8 cellular contexts compared by ENCODE assay signal in genomic region chr2:231781798-231782726, GRCh38. TPM values are rescaled to one million over a fixed set of nuclear protein-coding genes. Genes with fewer than 3 reads are reported as not detected.
DNase-seq lines count a peak whose midpoint lies in the region; ATAC-seq and TF ChIP-seq lines count a peak whose summit lies in the region.

No MANE protein-coding gene starts in this region.

- peak overlapping the region; percentile 98 to 99 (median 99) for H3K27ac Mint-ChIP-seq in brain
- peak overlapping the region; percentile 86 for H3K27ac Mint-ChIP-seq in stimulated activated memory B cell treated with anti-CD40 and anti-IgM and Interleukin-4, amounts not matched to agents 10 μg/mL and 1 μg/mL and 100 μg/mL, for 72 hours

- peaks cover 16% of the 10 kb centered on the region for H3K27me3 Mint-ChIP-seq in brain
- H3K27me3 Mint-ChIP-seq in stimulated activated memory B cell treated with anti-CD40 and anti-IgM and Interleukin-4, amounts not matched to agents 10 μg/mL and 1 μg/mL and 100 μg/mL, for 72 hours = no peaks in the 10 kb centered on the region

- H3K9ac ChIP-seq in NT2/D1 (ENCODE audit: insufficient read length, low read depth) = peak overlapping the region; percentile 75

- H3K9me3 Mint-ChIP-seq in brain = no peaks in the 10 kb centered on the region
- no peaks in the 10 kb centered on the region for H3K9me3 Mint-ChIP-seq in stimulated activated memory B cell treated with anti-CD40 and anti-IgM and Interleukin-4, amounts not matched to agents 10 μg/mL and 1 μg/mL and 100 μg/mL, for 72 hours

- H3K9me3 ChIP-seq in NT2/D1 (ENCODE audit: insufficient read depth, low read length) = no peaks in the 10 kb centered on the region

- H3K4me1 Mint-ChIP-seq in brain = peaks cover 78% of the 10 kb centered on the region
- H3K4me1 Mint-ChIP-seq in stimulated activated memory B cell treated with anti-CD40 and anti-IgM and Interleukin-4, amounts not matched to agents 10 μg/mL and 1 μg/mL and 100 μg/mL, for 72 hours = peaks cover 64% of the 10 kb centered on the region

- peak; percentile 4 for DNase-seq in activated T-cell treated with anti-CD3 and anti-CD28 coated beads for 4 hours
- DNase-seq in activated T-cell treated with anti-CD3 and anti-CD28 coated beads, Interleukin-2, amount 50 U/mL, for 1 hour = no peak
- DNase-seq in NT2/D1 (ENCODE audit: low read depth, low spot score) = no peak
- peak; percentile 77 for DNase-seq in iris pigment epithelial cell (ENCODE audit: low read depth)
- DNase-seq in DMS114 treated with DMSO at 0.1 percent for 48 hours (lab: John Stamatoyannopoulos, UW; ENCODE audit: unreplicated experiment) = no peak
- DNase-seq in posterior vena cava (ENCODE audit: low spot score) = no peak

- intact Hi-C loops in posterior vena cava (cut with DNase I) = no loop called here

- H3K4me1 ChIP-seq in NT2/D1 (ENCODE audit: insufficient read depth, insufficient read length) = peaks cover 2% of the 10 kb centered on the region

- peaks cover 9% of the 10 kb centered on the region for H3K27me3 ChIP-seq in NT2/D1 (ENCODE audit: insufficient read depth, insufficient read length)

- no peaks in the 10 kb centered on the region for H3K36me3 Mint-ChIP-seq in brain
- peaks cover 8% of the 10 kb centered on the region for H3K36me3 Mint-ChIP-seq in stimulated activated memory B cell treated with anti-CD40 and anti-IgM and Interleukin-4, amounts not matched to agents 10 μg/mL and 1 μg/mL and 100 μg/mL, for 72 hours

- ATAC-seq in stimulated activated memory B cell treated with anti-CD40 and anti-IgM and Interleukin-4, amounts not matched to agents 10 μg/mL and 1 μg/mL and 100 μg/mL, for 72 hours = no peak

- no peak for TF ChIP-seq CTCF in brain (conservative IDR thresholded peaks at IDR 0.05)

- peaks cover 9% of the 10 kb centered on the region for H3K36me3 ChIP-seq in NT2/D1 (ENCODE audit: insufficient read depth, insufficient read length, low read length)

- peak overlapping the region; percentile 79 for H3K4me3 ChIP-seq in NT2/D1 (ENCODE audit: insufficient read length, low read depth)

- peak overlapping the region; percentile 92 to 99 (median 97) for H3K4me3 Mint-ChIP-seq in brain
- H3K4me3 Mint-ChIP-seq in stimulated activated memory B cell treated with anti-CD40 and anti-IgM and Interleukin-4, amounts not matched to agents 10 μg/mL and 1 μg/mL and 100 μg/mL, for 72 hours = peak overlapping the region; percentile 91

RNA-seq across cellular contexts. Expression of gene PDE6D, which starts 1.0 kb away (rescaled TPM):
- 49.8 TPM for polyA plus RNA-seq in brain (ENCODE audit: insufficient read depth, low read depth, low replicate concordance)
- total RNA-seq in posterior vena cava = 10 to 100 TPM; 21.4 to 22.0 TPM

RNA-seq across cellular contexts. Expression of gene COPS7B, which starts 4.2 kb away (rescaled TPM):
- polyA plus RNA-seq in brain (ENCODE audit: insufficient read depth, low read depth, low replicate concordance) = 54.3 TPM
- 10 to 100 TPM; 20.6 to 24.6 TPM for total RNA-seq in posterior vena cava

Comparison
In these comparisons a context has a peak if more than half of its experiments do, and no peak if none do; other contexts are left out.
1. DNase-seq: peak in activated T-cell treated with anti-CD3 and anti-CD28 coated beads for 4 hours (single experiment) and iris pigment epithelial cell (single experiment); none in activated T-cell treated with anti-CD3 and anti-CD28 coated beads, Interleukin-2, amount 50 U/mL, for 1 hour (single experiment), NT2/D1 (single experiment), DMS114 treated with DMSO at 0.1 percent for 48 hours (single experiment) and posterior vena cava (single experiment).